9 cellular contexts compared by ENCODE assay signal in the genomic region with DNA sequence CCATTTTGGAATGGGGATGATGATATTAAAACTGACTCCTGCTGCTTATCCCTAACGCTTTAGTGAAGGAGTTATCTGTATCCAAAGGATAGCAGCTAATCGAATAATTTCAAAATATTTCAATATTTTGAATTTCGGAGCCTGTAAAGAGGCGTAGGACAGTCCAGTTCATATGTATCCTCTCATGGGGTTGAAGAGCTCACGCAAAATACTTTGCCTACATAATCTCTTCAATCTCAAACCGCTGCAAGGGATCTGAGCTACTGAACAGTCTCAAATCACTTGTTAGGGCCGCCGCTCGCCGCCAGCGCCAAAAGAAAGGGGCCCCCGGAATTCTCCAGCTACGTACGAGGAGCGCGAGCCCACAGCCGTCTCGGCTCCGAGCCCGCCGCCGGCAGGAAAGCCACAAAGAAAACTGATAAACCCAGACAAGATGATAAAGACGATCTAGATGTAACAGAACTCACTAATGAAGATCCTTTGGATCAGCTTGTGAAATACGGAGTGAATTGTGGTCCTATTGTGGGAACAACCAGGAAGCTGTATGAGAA. TPM values are rescaled to one million over a fixed set of nuclear protein-coding genes. Genes with fewer than 3 reads are reported as not detected.
DNase-seq lines count a peak whose midpoint lies in the region; ATAC-seq and TF ChIP-seq lines count a peak whose summit lies in the region.
"Had no signal": no experiment of that assay in that cellular context is flagged by ENCODE, and none has a peak within 500 bp of the region (broad histone marks: within the 10 kb centered on the region; RNA-seq: fewer than 3 reads in every experiment).

No MANE protein-coding gene starts in this region.

- peaks cover 10% of the 10 kb centered on the region for H3K9me3 Mint-ChIP-seq in progenitor cell of endocrine pancreas (ENCODE audit: low read depth)

- H3K27ac Mint-ChIP-seq in progenitor cell of endocrine pancreas, result peak overlapping the region; percentile 96

- peak overlapping the region; percentile 26 to 99 (median 85) for H3K4me3 ChIP-seq in heart right ventricle

- H3K4me3 Mint-ChIP-seq in progenitor cell of endocrine pancreas (ENCODE audit: low read depth), result peak overlapping the region; percentile 95

- intact Hi-C loops in heart right ventricle (cut with DNase I), result no loop called here

- TF ChIP-seq CTCF in heart right ventricle (IDR thresholded peaks at IDR 0.05) (no peak), progenitor cell of endocrine pancreas (IDR thresholded peaks at IDR 0.05; ENCODE audit: unreplicated experiment) (no peak)

- peaks cover 2% of the 10 kb centered on the region for H3K4me1 Mint-ChIP-seq in progenitor cell of endocrine pancreas (ENCODE audit: low read depth)

- WGBS in heart right ventricle, 2 donors, result 1% methylated on average over 24 of the region's 24 CpGs

- no peaks in the 10 kb centered on the region for H3K9me3 ChIP-seq in heart right ventricle
- H3K9me3 ChIP-seq: body of pancreas had no signal

- peaks cover 0 to 44% (median 12%) of the 10 kb centered on the region in 9 donors for H3K36me3 ChIP-seq in heart right ventricle

- peaks cover 6% of the 10 kb centered on the region for H3K27me3 Mint-ChIP-seq in progenitor cell of endocrine pancreas

- H3K27ac ChIP-seq in heart right ventricle, result peak overlapping the region in 7 of 10 donors; percentile 33 to 73 (median 56)

- H3K4me1 ChIP-seq in heart right ventricle, result peaks cover 0 to 20% (median 12%) of the 10 kb centered on the region in 9 donors

- no peaks in the 10 kb centered on the region for H3K27me3 ChIP-seq in heart right ventricle
- H3K27me3 ChIP-seq: body of pancreas had no signal

- DNase-seq in DMS79 treated with DMSO at 0.1 percent for 48 hours (lab: John Stamatoyannopoulos, UW), result peak; percentile 40
- DNase-seq in DMS79 (lab: John Stamatoyannopoulos, UW), result no peak
- peak; percentile 4 for DNase-seq in NCI-H345 treated with DMSO at 0.1 percent for 48 hours (lab: John Stamatoyannopoulos, UW; ENCODE audit: unreplicated experiment)
- DNase-seq in activated gamma-delta T cell treated with Interleukin-2 at 50 U/mL for 16 hours, result peak; percentile 17
- peak; percentile 13 to 31 for DNase-seq in heart right ventricle
- no peak for DNase-seq in progenitor cell of endocrine pancreas (ENCODE audit: low spot score, unreplicated experiment)
- no peak for DNase-seq in NCI-H446 treated with DMSO at 0.1 percent for 48 hours (lab: John Stamatoyannopoulos, UW)
- DNase-seq in 8988T, result no peak

- peaks cover 18% of the 10 kb centered on the region for H3K36me3 Mint-ChIP-seq in progenitor cell of endocrine pancreas (ENCODE audit: insufficient read depth)

- peak in 6 of 8 donors; percentile 10 to 37 (median 20) for ATAC-seq in heart right ventricle

RNA-seq across cellular contexts. Expression of a gene that starts 0.6 kb away (rescaled TPM):
- total RNA-seq in heart right ventricle (10 to 100 TPM in 1 of 10 donors, 1 to 10 TPM in 9; 4.6 to 10.2 (median 6.0) TPM), progenitor cell of endocrine pancreas (40.3 and 48.4 TPM in 2 replicates)
- 1 to 10 TPM; 1.8 to 2.6 TPM for polyA plus RNA-seq in heart right ventricle

RNA-seq across cellular contexts. Expression of a gene that starts 33.4 kb away (rescaled TPM):
- total RNA-seq in heart right ventricle (10 to 100 TPM in 1 of 10 donors, 1 to 10 TPM in 9; 1.7 to 10.4 (median 3.3) TPM), progenitor cell of endocrine pancreas (0.24 and 1.1 TPM in 2 replicates)
- 10 to 100 TPM in 1 of 2 donors, 1 to 10 TPM in 1; 6.4 to 11.1 TPM for polyA plus RNA-seq in heart right ventricle

Comparison
In these comparisons a context has a peak if more than half of its experiments do, and no peak if none do; other contexts are left out.
1. DNase-seq: peak in DMS79 treated with DMSO at 0.1 percent for 48 hours (single experiment), NCI-H345 treated with DMSO at 0.1 percent for 48 hours (single experiment), activated gamma-delta T cell treated with Interleukin-2 at 50 U/mL for 16 hours (single experiment) and heart right ventricle (2 of 2); none in DMS79 (single experiment), progenitor cell of endocrine pancreas (single experiment), NCI-H446 treated with DMSO at 0.1 percent for 48 hours (single experiment) and 8988T (single experiment).